ENCODE assay signal across 14 cellular contexts in genomic region chr7:22665816-22666375, GRCh38.
A peak's percentile ranks its signal among the peaks of the same experiment; 100 is the strongest.
DNase-seq lines count a peak whose midpoint lies in the region; ATAC-seq and TF ChIP-seq lines count a peak whose summit lies in the region.
"Had no signal": no experiment of that assay in that cellular context is flagged by ENCODE, and none has a peak within 500 bp of the region (broad histone marks: within the 10 kb centered on the region; RNA-seq: fewer than 3 reads in every experiment).

No MANE protein-coding gene starts in this region.

- no peak overlapping the region for H3K4me3 Mint-ChIP-seq in activated CD4-positive, alpha-beta T cell treated with anti-CD3 and anti-CD28 coated beads for 36 hours
- no peak overlapping the region for H3K4me3 Mint-ChIP-seq in activated CD4-positive, alpha-beta memory T cell treated with anti-CD3 and anti-CD28 coated beads for 36 hours
- no peak overlapping the region for H3K4me3 Mint-ChIP-seq in memory B cell

- CTCF ChIA-PET in activated CD4-positive, alpha-beta T cell treated with anti-CD3 and anti-CD28 coated beads for 36 hours (lab: Charles Lee) = no interaction called here
- CTCF ChIA-PET in activated CD4-positive, alpha-beta memory T cell treated with anti-CD3 and anti-CD28 coated beads for 36 hours (lab: Charles Lee) = no interaction called here

- H3K27ac Mint-ChIP-seq in activated CD4-positive, alpha-beta T cell treated with anti-CD3 and anti-CD28 coated beads for 36 hours = no peak overlapping the region
- H3K27ac Mint-ChIP-seq in activated CD4-positive, alpha-beta memory T cell treated with anti-CD3 and anti-CD28 coated beads for 36 hours = no peak overlapping the region
- peak overlapping the region; percentile 59 for H3K27ac Mint-ChIP-seq in memory B cell

- TF ChIP-seq CTCF in GM20000 (IDR thresholded peaks at IDR 0.05; ENCODE audit: extremely low read depth, missing control alignments) = no peak

- intact Hi-C loops in activated CD4-positive, alpha-beta T cell treated with anti-CD3 and anti-CD28 coated beads for 36 hours (cut with DNase I, micrococcal nuclease) = no loop called here
- intact Hi-C loops in activated CD4-positive, alpha-beta memory T cell treated with anti-CD3 and anti-CD28 coated beads for 36 hours (cut with micrococcal nuclease) = no loop called here

- H3K27me3 Mint-ChIP-seq in activated CD4-positive, alpha-beta T cell treated with anti-CD3 and anti-CD28 coated beads for 36 hours = peaks cover 14% of the 10 kb centered on the region
- H3K27me3 Mint-ChIP-seq in activated CD4-positive, alpha-beta memory T cell treated with anti-CD3 and anti-CD28 coated beads for 36 hours = peaks cover 19% of the 10 kb centered on the region
- H3K27me3 Mint-ChIP-seq in memory B cell = no peaks in the 10 kb centered on the region

- peaks cover 56% of the 10 kb centered on the region for H3K4me1 Mint-ChIP-seq in activated CD4-positive, alpha-beta T cell treated with anti-CD3 and anti-CD28 coated beads for 36 hours
- peaks cover 47% of the 10 kb centered on the region for H3K4me1 Mint-ChIP-seq in activated CD4-positive, alpha-beta memory T cell treated with anti-CD3 and anti-CD28 coated beads for 36 hours (ENCODE audit: low read depth)
- H3K4me1 Mint-ChIP-seq in memory B cell = peaks cover 42% of the 10 kb centered on the region

- ATAC-seq in activated CD4-positive, alpha-beta T cell treated with anti-CD3 and anti-CD28 coated beads for 36 hours = peak; percentile 14
- ATAC-seq in memory B cell (ENCODE audit: low read depth) (no peak), GM19035 (IDR thresholded peaks at IDR 0.05; ENCODE audit: unreplicated experiment) (no peak)

- H3K36me3 Mint-ChIP-seq in activated CD4-positive, alpha-beta T cell treated with anti-CD3 and anti-CD28 coated beads for 36 hours (ENCODE audit: low read depth) = no peaks in the 10 kb centered on the region
- H3K36me3 Mint-ChIP-seq in activated CD4-positive, alpha-beta memory T cell treated with anti-CD3 and anti-CD28 coated beads for 36 hours = peaks cover 2% of the 10 kb centered on the region
- H3K36me3 Mint-ChIP-seq in memory B cell = no peaks in the 10 kb centered on the region

- peak; percentile 71 for DNase-seq in activated CD4-positive, alpha-beta T cell treated with anti-CD3 and anti-CD28 coated beads for 36 hours
- no peak for DNase-seq in activated CD4-positive, alpha-beta T cell treated with anti-CD3 and anti-CD28 coated beads, Interleukin-2, amount 50 U/mL, for 4 hours
- peak; percentile 34 for DNase-seq in HCEC 1CT
- DNase-seq in activated CD4-positive, alpha-beta memory T cell treated with anti-CD3 and anti-CD28 coated beads for 36 hours = peak; percentile 63
- no peak for DNase-seq in memory B cell (ENCODE audit: low spot score in 2 of 2)
- no peak for DNase-seq in GM20000 (ENCODE audit: low spot score)
- DNase-seq in DMS114 treated with DMSO at 0.1 percent for 48 hours (lab: John Stamatoyannopoulos, UW; ENCODE audit: unreplicated experiment) = no peak
- DNase-seq: 8988T, NCI-H1092 treated with DMSO at 0.1 percent for 48 hours, NCI-H446 treated with DMSO at 0.1 percent for 48 hours, nucleus accumbens, Peyer's patch, tibial artery had no signal

- POLR2A ChIA-PET in activated CD4-positive, alpha-beta T cell treated with anti-CD3 and anti-CD28 coated beads for 36 hours (lab: Charles Lee) = no interaction called here
- POLR2A ChIA-PET in activated CD4-positive, alpha-beta memory T cell treated with anti-CD3 and anti-CD28 coated beads for 36 hours (lab: Charles Lee) = no interaction called here

- no peaks in the 10 kb centered on the region for H3K9me3 Mint-ChIP-seq in activated CD4-positive, alpha-beta T cell treated with anti-CD3 and anti-CD28 coated beads for 36 hours (ENCODE audit: low read depth)
- H3K9me3 Mint-ChIP-seq in activated CD4-positive, alpha-beta memory T cell treated with anti-CD3 and anti-CD28 coated beads for 36 hours = no peaks in the 10 kb centered on the region
- H3K9me3 Mint-ChIP-seq in memory B cell = no peaks in the 10 kb centered on the region

Comparison
In these comparisons a context has a peak if more than half of its experiments do, and no peak if none do; other contexts are left out.
1. DNase-seq: peak in activated CD4-positive, alpha-beta T cell treated with anti-CD3 and anti-CD28 coated beads for 36 hours (single experiment), HCEC 1CT (single experiment) and activated CD4-positive, alpha-beta memory T cell treated with anti-CD3 and anti-CD28 coated beads for 36 hours (single experiment); none in activated CD4-positive, alpha-beta T cell treated with anti-CD3 and anti-CD28 coated beads, Interleukin-2, amount 50 U/mL, for 4 hours (0 of 2), memory B cell (0 of 2), GM20000 (single experiment) and DMS114 treated with DMSO at 0.1 percent for 48 hours (single experiment).